In genomic region chr10:43076311-43076875, GRCh38 we compare ENCODE assay signal across 8 cellular contexts. TPM values are rescaled to one million over a fixed set of nuclear protein-coding genes. Genes with fewer than 3 reads are reported as not detected.
DNase-seq lines count a peak whose midpoint lies in the region; ATAC-seq and TF ChIP-seq lines count a peak whose summit lies in the region.

No MANE protein-coding gene starts in this region.

- ATAC-seq in activated naive CD8-positive, alpha-beta T cell treated with anti-CD3 and anti-CD28 coated beads, Interleukin-2, amount 50 U/mL, for 24 hours, result no peak
- peak; percentile 13 for ATAC-seq in left lung
- ATAC-seq in HG02884 (IDR thresholded peaks at IDR 0.05; ENCODE audit: unreplicated experiment), result no peak
- ATAC-seq in GM21526 (IDR thresholded peaks at IDR 0.05; ENCODE audit: low FRiP score, unreplicated experiment), result no peak
- ATAC-seq in GM19455 (IDR thresholded peaks at IDR 0.05; ENCODE audit: unreplicated experiment), result no peak

- H3K27me3 Mint-ChIP-seq in activated naive CD8-positive, alpha-beta T cell, result peaks cover 10% of the 10 kb centered on the region
- peaks cover 32% of the 10 kb centered on the region for H3K27me3 Mint-ChIP-seq in activated naive CD8-positive, alpha-beta T cell treated with anti-CD3 and anti-CD28 coated beads, Interleukin-2, amount 50 U/mL, for 24 hours

- peaks cover 24 to 88% of the 10 kb centered on the region in 2 donors for H3K27me3 ChIP-seq in left lung
- H3K27me3 ChIP-seq in transverse colon, result peaks cover 50% of the 10 kb centered on the region

- in situ Hi-C loops in transverse colon (cut with MboI; ENCODE audit: low pct_ligation_motif_present in 1 of 4, low pct_unique_long_range_greater_than_20kb in 1 of 4, low sequenced_read_pairs in 3 of 4), result loop anchor here in 1 of 4 donors (25.0 kb wide), 1 partner anchor 214 kb away; no protein-coding TSS in a partner anchor

- H3K36me3 ChIP-seq in left lung, result no peaks in the 10 kb centered on the region
- no peaks in the 10 kb centered on the region for H3K36me3 ChIP-seq in transverse colon

- H3K27ac Mint-ChIP-seq in activated naive CD8-positive, alpha-beta T cell, result no peak overlapping the region
- no peak overlapping the region for H3K27ac Mint-ChIP-seq in activated naive CD8-positive, alpha-beta T cell treated with anti-CD3 and anti-CD28 coated beads, Interleukin-2, amount 50 U/mL, for 24 hours

- H3K4me1 ChIP-seq in left lung, result peaks cover 0 to 16% of the 10 kb centered on the region in 2 donors
- peaks cover 0 to 20% (median 17%) of the 10 kb centered on the region in 4 donors for H3K4me1 ChIP-seq in transverse colon

- intact Hi-C loops in left lung (cut with DNase I), result no loop called here
- intact Hi-C loops in transverse colon (cut with DNase I; ENCODE audit: low total_unique reads), result no loop called here

- no peak for TF ChIP-seq POLR2A in transverse colon (IDR thresholded peaks at IDR 0.05)

- no peak for DNase-seq in activated naive CD8-positive, alpha-beta T cell treated with anti-CD3 and anti-CD28 coated beads, Interleukin-2, amount 50 U/mL, for 24 hours
- peak; percentile 21 for DNase-seq in astrocyte of the hippocampus (ENCODE audit: low read depth, low spot score)
- no peak for DNase-seq in left lung
- no peak for DNase-seq in transverse colon

- peak overlapping the region; percentile 46 for H3K4me3 Mint-ChIP-seq in activated naive CD8-positive, alpha-beta T cell
- H3K4me3 Mint-ChIP-seq in activated naive CD8-positive, alpha-beta T cell treated with anti-CD3 and anti-CD28 coated beads, Interleukin-2, amount 50 U/mL, for 24 hours, result no peak overlapping the region

- H3K4me3 ChIP-seq in left lung (peak overlapping the region; percentile 17 to 46), transverse colon (peak overlapping the region; percentile 6 to 53 (median 36))

- H3K9me3 Mint-ChIP-seq in activated naive CD8-positive, alpha-beta T cell (ENCODE audit: low read depth), result no peaks in the 10 kb centered on the region
- no peaks in the 10 kb centered on the region for H3K9me3 Mint-ChIP-seq in activated naive CD8-positive, alpha-beta T cell treated with anti-CD3 and anti-CD28 coated beads, Interleukin-2, amount 50 U/mL, for 24 hours

- WGBS in transverse colon (ENCODE audit: low coverage in 1 of 2), 2 donors, result 3% methylated on average over 43 of the region's 45 CpGs; no CpG with 5 or more reads in 1 of the 2 donors

- peaks cover 10% of the 10 kb centered on the region for H3K4me1 Mint-ChIP-seq in activated naive CD8-positive, alpha-beta T cell (ENCODE audit: low read depth)
- H3K4me1 Mint-ChIP-seq in activated naive CD8-positive, alpha-beta T cell treated with anti-CD3 and anti-CD28 coated beads, Interleukin-2, amount 50 U/mL, for 24 hours, result no peaks in the 10 kb centered on the region

- H3K27ac ChIP-seq in left lung (no peak overlapping the region), transverse colon (peak overlapping the region in 1 of 4 donors; percentile 60)

- TF ChIP-seq EP300 in transverse colon (IDR thresholded peaks at IDR 0.05; ENCODE audit: low read depth), result no peak

- no peaks in the 10 kb centered on the region for H3K36me3 Mint-ChIP-seq in activated naive CD8-positive, alpha-beta T cell
- H3K36me3 Mint-ChIP-seq in activated naive CD8-positive, alpha-beta T cell treated with anti-CD3 and anti-CD28 coated beads, Interleukin-2, amount 50 U/mL, for 24 hours (ENCODE audit: low read depth), result no peaks in the 10 kb centered on the region

- no peaks in the 10 kb centered on the region for H3K9me3 ChIP-seq in left lung
- no peaks in the 10 kb centered on the region for H3K9me3 ChIP-seq in transverse colon

- TF ChIP-seq CTCF in left lung (IDR thresholded peaks at IDR 0.05) (no peak), transverse colon (IDR thresholded peaks at IDR 0.05) (no peak)

RNA-seq across cellular contexts. Expression of gene RET, which starts 0.5 kb away (rescaled TPM):
- total RNA-seq in left lung, result 1 to 10 TPM in 1 of 2 donors, under 1 TPM in 1; 0.97 to 1.0 TPM
- 1 to 10 TPM in 3 of 4 donors, under 1 TPM in 1; 0.37 to 5.6 (median 1.4) TPM for total RNA-seq in transverse colon
